20 cellular contexts compared by ENCODE assay signal in the genomic region with DNA sequence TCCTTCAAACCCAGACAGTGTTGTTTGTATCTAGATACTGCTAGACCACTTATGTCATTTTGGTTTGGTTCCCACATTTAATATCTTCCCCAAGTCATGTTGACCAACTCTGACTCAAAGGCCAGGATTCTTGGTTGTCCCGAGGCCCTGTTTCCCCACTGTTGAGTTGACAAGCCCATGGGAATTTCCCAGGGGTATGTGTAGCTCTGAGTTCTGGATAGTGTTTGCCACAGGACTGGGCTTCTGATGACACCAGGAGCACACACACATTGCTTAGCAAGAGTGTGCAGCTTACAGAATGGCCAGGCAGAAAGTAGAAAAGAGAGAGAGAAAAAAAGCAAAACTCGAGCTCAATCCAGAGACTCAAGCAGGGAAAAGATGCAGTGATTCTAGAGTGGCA.
DNase-seq lines count a peak whose midpoint lies in the region; ATAC-seq, FAIRE-seq and TF ChIP-seq lines count a peak whose summit lies in the region.
"Had no signal": no experiment of that assay in that cellular context is flagged by ENCODE, and none has a peak within 500 bp of the region (broad histone marks: within the 10 kb centered on the region; RNA-seq: fewer than 3 reads in every experiment).

No MANE protein-coding gene starts in this region.

- in situ Hi-C loops in HepG2 (cut with HindIII; ENCODE audit: extremely low pct_ligation_motif_present, low pct_unique_long_range_greater_than_20kb): no loop called here

- POLR2A ChIA-PET in HepG2 (lab: Yijun Ruan, JAX): no interaction called here

- TF ChIP-seq POLR2A in heart left ventricle (IDR thresholded peaks at IDR 0.05) (no peak), HepG2 (IDR thresholded peaks at IDR 0.05; ENCODE audit: insufficient read depth in 1 of 2, low read depth in 2 of 2, low read length in 2 of 2) (no peak)

- H3K4me2 ChIP-seq in HepG2 (ENCODE audit: low read depth, low read length): no peak overlapping the region

- no peak for TF ChIP-seq CTCF in bronchial epithelial cell (IDR thresholded peaks at IDR 0.05; ENCODE audit: insufficient read depth, low read length, severe bottlenecking)
- no peak for TF ChIP-seq CTCF in heart left ventricle (IDR thresholded peaks at IDR 0.05)
- TF ChIP-seq CTCF in HepG2 (CRISPR knock-in tag; IDR thresholded peaks at IDR 0.05): no peak

- H3K27me3 ChIP-seq in bronchial epithelial cell (ENCODE audit: control insufficient read depth, insufficient read depth, low read length): no peaks in the 10 kb centered on the region
- no peaks in the 10 kb centered on the region for H3K27me3 ChIP-seq in heart left ventricle
- H3K27me3 ChIP-seq in skeletal muscle tissue (ENCODE audit: control insufficient read depth in 3 of 3, insufficient read depth in 3 of 3, low read length in 3 of 3): no peaks in the 10 kb centered on the region
- H3K27me3 ChIP-seq in HepG2 (ENCODE audit: control insufficient read depth in 1 of 2, insufficient read depth in 2 of 2, low read length in 2 of 2): peaks cover 5 to 6% of the 10 kb centered on the region in 2 experiments; a peak in 3 of 5 replicates
- H3K27me3 ChIP-seq: tibial nerve had no signal

- no peak for TF ChIP-seq RAD21 in HepG2 (CRISPR knock-in tag; IDR thresholded peaks at IDR 0.05)

- FAIRE-seq in bronchial epithelial cell (lab: Jason Lieb, UNC) (no peak), HepG2 (lab: Jason Lieb, UNC) (no peak)
- FAIRE-seq: H54 had no signal

- no TSS peak for BruUV-seq in HepG2 (replicated peaks; lab: Mats Ljungman, UMichigan)

- H3K27ac ChIP-seq in heart left ventricle (peak overlapping the region in 11 of 12 donors; percentile 0 to 79 (median 60)), skeletal muscle tissue (ENCODE audit: low read depth, low read length) (peak overlapping the region; percentile 65), HepG2 (ENCODE audit: extremely low read length, insufficient read depth, low read length) (no peak overlapping the region)
- H3K27ac ChIP-seq: RWPE1 had no signal

- ATAC-seq in heart left ventricle: peak in 1 of 4 donors; percentile 9
- no peak for ATAC-seq in HepG2
- no peak for ATAC-seq in GM21528 (IDR thresholded peaks at IDR 0.05; ENCODE audit: low FRiP score, unreplicated experiment)
- no peak for ATAC-seq in GM19328 (IDR thresholded peaks at IDR 0.05; ENCODE audit: unreplicated experiment)

- no peaks in the 10 kb centered on the region for H3K79me2 ChIP-seq in HepG2 (ENCODE audit: insufficient read depth, low read length)

- WGBS in heart left ventricle, 4 donors: 63 to 71% (median 67%) methylated on average over 2 of the region's 2 CpGs
- 0% methylated on average over 2 of the region's 2 CpGs for WGBS in HepG2 (ENCODE audit: low lambda C conversion rate)

- H3K4me1 ChIP-seq in heart left ventricle: peaks cover 0 to 44% (median 19%) of the 10 kb centered on the region in 12 donors
- peaks cover 21 to 27% (median 23%) of the 10 kb centered on the region in 3 donors for H3K4me1 ChIP-seq in skeletal muscle tissue (ENCODE audit: control insufficient read depth in 3 of 3, insufficient read depth in 3 of 3, low read length in 3 of 3)
- H3K4me1 ChIP-seq in HepG2 (ENCODE audit: insufficient read depth, low read length): no peaks in the 10 kb centered on the region

- DNase-seq in Daoy (ENCODE audit: low read depth): peak; percentile 76
- peak; percentile 81 for DNase-seq in bronchial epithelial cell (ENCODE audit: low read depth)
- DNase-seq in heart left ventricle: peak in 1 of 5 donors; percentile 35
- DNase-seq in HepG2 (ENCODE audit: low spot score): no peak
- DNase-seq in central memory CD4-positive, alpha-beta T cell: no peak
- DNase-seq: activated CD8-positive, alpha-beta memory T cell treated with anti-CD3 and anti-CD28 coated beads, Interleukin-2, amount 50 U/mL, for 48 hours; activated naive CD4-positive, alpha-beta T cell treated with anti-CD3 and anti-CD28 coated beads for 36 hours; C1 segment of cervical spinal cord; caudate nucleus; DMS79; hypothalamus; naive B cell; NCI-H82; stimulated activated CD4-positive, alpha-beta T cell treated with anti-CD3 and anti-CD28 coated beads, Interleukin-2, amount 100 ng/mL, for 24 hours had no signal

- TF ChIP-seq EP300 in HepG2 (IDR thresholded peaks at IDR 0.05; ENCODE audit: low read depth in 2 of 2, low read length in 2 of 2) (no peak), HepG2 (CRISPR knock-in tag; IDR thresholded peaks at IDR 0.05; ENCODE audit: borderline replicate concordance) (no peak)

- no peaks in the 10 kb centered on the region for H4K20me1 ChIP-seq in HepG2 (ENCODE audit: insufficient read depth, low read length)

- CTCF ChIA-PET in HepG2 (lab: Yijun Ruan, JAX; ENCODE audit: low intra/inter-chr PET ratio, low total read pairs): no interaction called here

- H3K4me3 ChIP-seq in bronchial epithelial cell (ENCODE audit: low read depth, low read length): no peak overlapping the region
- no peak overlapping the region for H3K4me3 ChIP-seq in heart left ventricle
- H3K4me3 ChIP-seq in skeletal muscle tissue (ENCODE audit: low read length in 3 of 3): no peak overlapping the region
- no peak overlapping the region for H3K4me3 ChIP-seq in HepG2 (replicated peaks in 1 of 3; ENCODE audit: insufficient read depth in 1 of 3, low read depth in 2 of 3, low read length in 3 of 3)
- H3K4me3 ChIP-seq: tibial nerve had no signal

- H3K9me3 ChIP-seq in heart left ventricle (peaks cover 0 to 10% (median 0%) of the 10 kb centered on the region in 12 donors), skeletal muscle tissue (ENCODE audit: control insufficient read depth in 3 of 3, low read length in 3 of 3) (peaks cover 0 to 2% (median 0%) of the 10 kb centered on the region in 3 donors), HepG2 (ENCODE audit: low read length) (no peaks in the 10 kb centered on the region)

- H3K36me3 ChIP-seq in bronchial epithelial cell (ENCODE audit: control insufficient read depth, insufficient read depth, low read length): no peaks in the 10 kb centered on the region
- no peaks in the 10 kb centered on the region for H3K36me3 ChIP-seq in heart left ventricle
- H3K36me3 ChIP-seq in skeletal muscle tissue (ENCODE audit: control insufficient read depth in 3 of 3, insufficient read depth in 3 of 3, low read length in 3 of 3): no peaks in the 10 kb centered on the region
- H3K36me3 ChIP-seq in HepG2 (replicated peaks in 1 of 2; ENCODE audit: control insufficient read depth in 1 of 2, insufficient read depth in 2 of 2, low read length in 2 of 2): no peaks in the 10 kb centered on the region
- H3K36me3 ChIP-seq: tibial nerve had no signal

- no peak overlapping the region for H2AFZ ChIP-seq in HepG2 (ENCODE audit: low read length)

- no peak overlapping the region for H3K9ac ChIP-seq in skeletal muscle tissue (ENCODE audit: low read depth in 1 of 3, low read length in 3 of 3)
- H3K9ac ChIP-seq in HepG2 (ENCODE audit: insufficient read depth, low read depth, low read length): no peak overlapping the region

- intact Hi-C loops in heart left ventricle (cut with DNase I) (loop anchor here in 1 of 10 donors (10.0 kb wide), 1 partner anchor 155 kb away; no protein-coding TSS in a partner anchor), HepG2 (cut with micrococcal nuclease; ENCODE audit: unreplicated experiment) (no loop called here)

TF ChIP-seq in HepG2, 621 proteins besides CTCF, POLR2A, EP300 and RAD21 (continues in another document):
- TF ChIP-seq, protein P1, sequence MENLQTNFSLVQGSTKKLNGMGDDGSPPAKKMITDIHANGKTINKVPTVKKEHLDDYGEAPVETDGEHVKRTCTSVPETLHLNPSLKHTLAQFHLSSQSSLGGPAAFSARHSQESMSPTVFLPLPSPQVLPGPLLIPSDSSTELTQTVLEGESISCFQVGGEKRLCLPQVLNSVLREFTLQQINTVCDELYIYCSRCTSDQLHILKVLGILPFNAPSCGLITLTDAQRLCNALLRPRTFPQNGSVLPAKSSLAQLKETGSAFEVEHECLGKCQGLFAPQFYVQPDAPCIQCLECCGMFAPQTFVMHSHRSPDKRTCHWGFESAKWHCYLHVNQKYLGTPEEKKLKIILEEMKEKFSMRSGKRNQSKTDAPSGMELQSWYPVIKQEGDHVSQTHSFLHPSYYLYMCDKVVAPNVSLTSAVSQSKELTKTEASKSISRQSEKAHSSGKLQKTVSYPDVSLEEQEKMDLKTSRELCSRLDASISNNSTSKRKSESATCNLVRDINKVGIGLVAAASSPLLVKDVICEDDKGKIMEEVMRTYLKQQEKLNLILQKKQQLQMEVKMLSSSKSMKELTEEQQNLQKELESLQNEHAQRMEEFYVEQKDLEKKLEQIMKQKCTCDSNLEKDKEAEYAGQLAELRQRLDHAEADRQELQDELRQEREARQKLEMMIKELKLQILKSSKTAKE (CRISPR knock-in tag; IDR thresholded peaks at IDR 0.05; ENCODE audit: borderline replicate concordance): no peak
- TF ChIP-seq, protein P2, sequence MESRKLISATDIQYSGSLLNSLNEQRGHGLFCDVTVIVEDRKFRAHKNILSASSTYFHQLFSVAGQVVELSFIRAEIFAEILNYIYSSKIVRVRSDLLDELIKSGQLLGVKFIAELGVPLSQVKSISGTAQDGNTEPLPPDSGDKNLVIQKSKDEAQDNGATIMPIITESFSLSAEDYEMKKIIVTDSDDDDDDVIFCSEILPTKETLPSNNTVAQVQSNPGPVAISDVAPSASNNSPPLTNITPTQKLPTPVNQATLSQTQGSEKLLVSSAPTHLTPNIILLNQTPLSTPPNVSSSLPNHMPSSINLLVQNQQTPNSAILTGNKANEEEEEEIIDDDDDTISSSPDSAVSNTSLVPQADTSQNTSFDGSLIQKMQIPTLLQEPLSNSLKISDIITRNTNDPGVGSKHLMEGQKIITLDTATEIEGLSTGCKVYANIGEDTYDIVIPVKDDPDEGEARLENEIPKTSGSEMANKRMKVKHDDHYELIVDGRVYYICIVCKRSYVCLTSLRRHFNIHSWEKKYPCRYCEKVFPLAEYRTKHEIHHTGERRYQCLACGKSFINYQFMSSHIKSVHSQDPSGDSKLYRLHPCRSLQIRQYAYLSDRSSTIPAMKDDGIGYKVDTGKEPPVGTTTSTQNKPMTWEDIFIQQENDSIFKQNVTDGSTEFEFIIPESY (CRISPR knock-in tag; IDR thresholded peaks at IDR 0.05): no peak

Comparison
In these comparisons a context has a peak if more than half of its experiments do, and no peak if none do; other contexts are left out.
1. DNase-seq: peak in Daoy (single experiment) and bronchial epithelial cell (single experiment); none in HepG2 (single experiment) and central memory CD4-positive, alpha-beta T cell (single experiment).